Comparison of ENCODE assay signal across 15 cellular contexts in the genomic region with DNA sequence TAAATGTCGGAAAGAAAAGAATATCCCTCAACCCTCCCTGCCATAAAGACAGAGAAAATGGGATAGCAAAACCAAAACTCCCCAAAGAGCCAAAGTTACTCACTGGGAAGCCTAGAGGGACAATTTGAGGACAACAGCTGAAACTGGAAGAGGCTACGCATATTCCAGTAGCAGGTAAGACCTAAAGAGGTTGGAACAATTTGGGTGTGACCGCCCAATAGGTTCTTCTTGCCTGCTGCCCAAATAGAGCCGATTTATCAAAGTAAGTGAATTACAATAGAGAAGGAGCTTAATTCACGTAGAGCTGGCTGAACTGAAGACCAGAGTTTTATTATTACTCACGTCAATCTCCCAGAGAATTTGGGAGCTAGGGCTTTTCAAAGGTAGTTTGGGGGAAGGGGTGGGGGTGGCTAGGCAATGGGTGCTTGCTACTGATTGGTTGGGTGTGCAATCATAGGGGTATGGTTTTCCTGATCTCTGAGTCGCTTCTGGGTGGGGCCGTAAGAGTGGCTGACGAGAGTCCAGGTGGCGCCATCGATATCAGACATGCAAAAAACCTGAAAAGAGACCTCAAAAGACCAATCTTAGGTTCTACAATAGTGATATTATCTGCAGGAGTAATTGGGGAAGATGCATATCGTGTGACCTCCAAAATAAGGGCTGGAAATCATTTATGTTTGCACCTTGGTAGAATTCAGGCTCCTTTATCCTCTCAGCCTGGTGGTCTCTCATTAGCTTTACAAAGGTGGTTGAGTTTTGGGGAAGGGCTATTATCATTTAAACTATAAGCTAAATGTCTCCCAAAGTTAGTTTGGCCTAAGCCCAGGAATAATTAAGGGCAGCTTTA. TPM values are rescaled to one million over a fixed set of nuclear protein-coding genes. Genes with fewer than 3 reads are reported as not detected.
A peak's percentile ranks its signal among the peaks of the same experiment; 100 is the strongest.
DNase-seq lines count a peak whose midpoint lies in the region; TF ChIP-seq lines count a peak whose summit lies in the region.
"Had no signal": no experiment of that assay in that cellular context is flagged by ENCODE, and none has a peak within 500 bp of the region (broad histone marks: within the 10 kb centered on the region; RNA-seq: fewer than 3 reads in every experiment).

No MANE protein-coding gene starts in this region.

- peak overlapping the region; percentile 81 for H2AFZ ChIP-seq in neuronal stem cell (ENCODE audit: low read length)

- no peak overlapping the region for H3K23ac ChIP-seq in neuronal stem cell (ENCODE audit: low read depth, low read length, poor library complexity)

- H4K91ac ChIP-seq in neuronal stem cell (ENCODE audit: low read depth, low read length, poor library complexity): no peak overlapping the region

- H3K9me3 ChIP-seq in HUES64 (ENCODE audit: insufficient read depth, low read depth, low read length): no peaks in the 10 kb centered on the region
- no peaks in the 10 kb centered on the region for H3K9me3 ChIP-seq in neuronal stem cell (replicated peaks in 1 of 2; ENCODE audit: control insufficient read depth in 2 of 2, insufficient read depth in 1 of 2, low read depth in 1 of 2, low read length in 2 of 2)
- H3K9me3 ChIP-seq in MG63: no peaks in the 10 kb centered on the region
- H3K9me3 ChIP-seq: suprapubic skin had no signal

- H3K36me3 Mint-ChIP-seq in activated CD4-positive, alpha-beta memory T cell treated with anti-CD3 and anti-CD28 coated beads for 36 hours: no peaks in the 10 kb centered on the region
- H3K36me3 Mint-ChIP-seq in activated CD4-positive, alpha-beta memory T cell treated with anti-CD3 and anti-CD28 coated beads, Interleukin-2, amount 10 ng/mL, durations not matched to agents 7 days and 5 days (ENCODE audit: low read depth): no peaks in the 10 kb centered on the region
- no peaks in the 10 kb centered on the region for H3K36me3 Mint-ChIP-seq in activated naive CD8-positive, alpha-beta T cell treated with anti-CD3 and anti-CD28 coated beads for 36 hours

- TF ChIP-seq CTCF in lower leg skin (IDR thresholded peaks at IDR 0.05) (no peak), GM13977 (IDR thresholded peaks at IDR 0.05; ENCODE audit: extremely low read depth, insufficient read depth, missing control alignments) (no peak)

- no peak overlapping the region for H3K18ac ChIP-seq in neuronal stem cell (ENCODE audit: low read length)

- POLR2A ChIA-PET in activated CD4-positive, alpha-beta memory T cell treated with anti-CD3 and anti-CD28 coated beads for 36 hours (lab: Charles Lee): no interaction called here
- POLR2A ChIA-PET in activated CD4-positive, alpha-beta memory T cell treated with anti-CD3 and anti-CD28 coated beads, Interleukin-2, amount 10 ng/mL, durations not matched to agents 7 days and 5 days (lab: Charles Lee): no interaction called here

- H3K4me1 Mint-ChIP-seq in activated CD4-positive, alpha-beta memory T cell treated with anti-CD3 and anti-CD28 coated beads for 36 hours (ENCODE audit: low read depth): peaks cover 6% of the 10 kb centered on the region
- peaks cover 10% of the 10 kb centered on the region for H3K4me1 Mint-ChIP-seq in activated CD4-positive, alpha-beta memory T cell treated with anti-CD3 and anti-CD28 coated beads, Interleukin-2, amount 10 ng/mL, durations not matched to agents 7 days and 5 days
- peaks cover 4% of the 10 kb centered on the region for H3K4me1 Mint-ChIP-seq in activated naive CD8-positive, alpha-beta T cell treated with anti-CD3 and anti-CD28 coated beads for 36 hours

- H3K14ac ChIP-seq in neuronal stem cell (ENCODE audit: low read length): no peak overlapping the region

- 34% methylated on average over 11 of the region's 12 CpGs for whole genome bisulfite sequencing in HUES64
- WGBS in neuronal stem cell (ENCODE audit: extremely low coverage in 2 of 2, insufficient read length in 2 of 2, insufficient replicate concordance in 1 of 2), 2 donors: no CpG with 5 or more reads among the region's 12 CpGs
- 37 to 41% methylated on average over 12 of the region's 12 CpGs for WGBS in lower leg skin, 2 donors

- H3K4me3 Mint-ChIP-seq in activated CD4-positive, alpha-beta memory T cell treated with anti-CD3 and anti-CD28 coated beads for 36 hours: peak overlapping the region; percentile 29
- no peak overlapping the region for H3K4me3 Mint-ChIP-seq in activated CD4-positive, alpha-beta memory T cell treated with anti-CD3 and anti-CD28 coated beads, Interleukin-2, amount 10 ng/mL, durations not matched to agents 7 days and 5 days
- peak overlapping the region; percentile 63 for H3K4me3 Mint-ChIP-seq in activated naive CD8-positive, alpha-beta T cell treated with anti-CD3 and anti-CD28 coated beads for 36 hours

- H3K36me3 ChIP-seq in HUES64 (ENCODE audit: insufficient read depth, low read length) (no peaks in the 10 kb centered on the region), neuronal stem cell (replicated peaks in 1 of 2; ENCODE audit: control insufficient read depth in 2 of 2, insufficient read depth in 2 of 2, low read length in 2 of 2) (no peaks in the 10 kb centered on the region), MG63 (no peaks in the 10 kb centered on the region)
- H3K36me3 ChIP-seq: suprapubic skin had no signal

- no peak overlapping the region for H2BK5ac ChIP-seq in neuronal stem cell (ENCODE audit: low read length)

- no peak overlapping the region for H3K4me2 ChIP-seq in neuronal stem cell (ENCODE audit: insufficient read depth, low read length, poor library complexity, severe bottlenecking)

- CTCF ChIA-PET in activated CD4-positive, alpha-beta memory T cell treated with anti-CD3 and anti-CD28 coated beads for 36 hours (lab: Charles Lee): interaction anchor here (0.6 to 1.6 kb wide), 4 partner anchors 11 to 212 kb away, joined by 3 to 8 read pairs (median 4); no protein-coding TSS in a partner anchor
- CTCF ChIA-PET in activated CD4-positive, alpha-beta memory T cell treated with anti-CD3 and anti-CD28 coated beads, Interleukin-2, amount 10 ng/mL, durations not matched to agents 7 days and 5 days (lab: Charles Lee): interaction anchor here (0.6 to 2.0 kb wide), 8 partner anchors 9 to 646 kb away, joined by 3 to 8 read pairs (median 5); a partner anchor contains a TSS

- H3K4me3 ChIP-seq in HUES64 (ENCODE audit: low read length) (peak overlapping the region; percentile 43), neuronal stem cell (ENCODE audit: low read length in 2 of 2) (no peak overlapping the region), MG63 (no peak overlapping the region), lower leg skin (ENCODE audit: low read depth, poor library complexity, severe bottlenecking) (no peak overlapping the region)
- H3K4me3 ChIP-seq: suprapubic skin had no signal

- no peak for DNase-seq in activated CD4-positive, alpha-beta memory T cell treated with anti-CD3 and anti-CD28 coated beads for 36 hours
- no peak for DNase-seq in activated CD4-positive, alpha-beta memory T cell treated with anti-CD3 and anti-CD28 coated beads, Interleukin-2, amount 10 ng/mL, durations not matched to agents 7 days and 5 days
- DNase-seq in activated naive CD8-positive, alpha-beta T cell treated with anti-CD3 and anti-CD28 coated beads for 36 hours: no peak
- DNase-seq in neuronal stem cell (ENCODE audit: low spot score): no peak
- DNase-seq in MG63: no peak
- no peak for DNase-seq in lower leg skin (ENCODE audit: low spot score in 2 of 2)
- no peak for DNase-seq in GM13977 (ENCODE audit: low spot score)
- DNase-seq: Calu3; effector memory CD4-positive, alpha-beta T cell; NCI-H1092 had no signal

- in situ Hi-C loops in GM13977 (cut with MboI; ENCODE audit: low pct_unique_long_range_greater_than_20kb, low sequenced_read_pairs, unreplicated experiment): loop anchor here (25.0 kb wide), 1 partner anchor 208 kb away; no protein-coding TSS in a partner anchor

- no peak overlapping the region for H2AK5ac ChIP-seq in neuronal stem cell (ENCODE audit: low read depth, low read length)

- H2BK12ac ChIP-seq in neuronal stem cell (ENCODE audit: low read length): no peak overlapping the region

- H3K9me3 Mint-ChIP-seq in activated CD4-positive, alpha-beta memory T cell treated with anti-CD3 and anti-CD28 coated beads for 36 hours: no peaks in the 10 kb centered on the region
- H3K9me3 Mint-ChIP-seq in activated CD4-positive, alpha-beta memory T cell treated with anti-CD3 and anti-CD28 coated beads, Interleukin-2, amount 10 ng/mL, durations not matched to agents 7 days and 5 days: no peaks in the 10 kb centered on the region
- H3K9me3 Mint-ChIP-seq in activated naive CD8-positive, alpha-beta T cell treated with anti-CD3 and anti-CD28 coated beads for 36 hours: no peaks in the 10 kb centered on the region

- no peaks in the 10 kb centered on the region for H3K27me3 ChIP-seq in HUES64 (ENCODE audit: insufficient read depth, low read length)
- peaks cover 0 to 2% (median 0%) of the 10 kb centered on the region in 3 experiments for H3K27me3 ChIP-seq in neuronal stem cell (ENCODE audit: control insufficient read depth in 3 of 3, insufficient read depth in 3 of 3, low read depth in 1 of 3, low read length in 3 of 3)
- no peaks in the 10 kb centered on the region for H3K27me3 ChIP-seq in MG63
- H3K27me3 ChIP-seq: suprapubic skin had no signal

- H3K79me1 ChIP-seq in neuronal stem cell (ENCODE audit: low read depth, low read length): no peaks in the 10 kb centered on the region

- intact Hi-C loops in activated CD4-positive, alpha-beta memory T cell treated with anti-CD3 and anti-CD28 coated beads for 36 hours (cut with micrococcal nuclease): loop anchor here (2.0 to 5.0 kb wide), 2 partner anchors 209 to 682 kb away; no protein-coding TSS in a partner anchor
- intact Hi-C loops in lower leg skin (cut with DNase I; ENCODE audit: low total_unique reads): no loop called here

- peak overlapping the region; percentile 89; the same call in 1 of the 2 replicates for H3K27ac ChIP-seq in HUES64 (ENCODE audit: low read depth, low read length)
- H3K27ac ChIP-seq in neuronal stem cell (replicated peaks; ENCODE audit: low read length): no peak overlapping the region
- H3K27ac ChIP-seq: suprapubic skin had no signal

- H3K9ac ChIP-seq in HUES64 (ENCODE audit: low read depth, low read length): peak overlapping the region; percentile 64
- no peak overlapping the region for H3K9ac ChIP-seq in neuronal stem cell (ENCODE audit: low read depth, low read length, poor library complexity)

- TF ChIP-seq POLR2A in lower leg skin (IDR thresholded peaks at IDR 0.05): no peak

- H3K4ac ChIP-seq in neuronal stem cell (ENCODE audit: low read length): no peak overlapping the region

- H3K27ac Mint-ChIP-seq in activated CD4-positive, alpha-beta memory T cell treated with anti-CD3 and anti-CD28 coated beads for 36 hours: no peak overlapping the region
- H3K27ac Mint-ChIP-seq in activated CD4-positive, alpha-beta memory T cell treated with anti-CD3 and anti-CD28 coated beads, Interleukin-2, amount 10 ng/mL, durations not matched to agents 7 days and 5 days: no peak overlapping the region
- no peak overlapping the region for H3K27ac Mint-ChIP-seq in activated naive CD8-positive, alpha-beta T cell treated with anti-CD3 and anti-CD28 coated beads for 36 hours

- no peaks in the 10 kb centered on the region for H3K27me3 Mint-ChIP-seq in activated CD4-positive, alpha-beta memory T cell treated with anti-CD3 and anti-CD28 coated beads for 36 hours
- no peaks in the 10 kb centered on the region for H3K27me3 Mint-ChIP-seq in activated CD4-positive, alpha-beta memory T cell treated with anti-CD3 and anti-CD28 coated beads, Interleukin-2, amount 10 ng/mL, durations not matched to agents 7 days and 5 days
- no peaks in the 10 kb centered on the region for H3K27me3 Mint-ChIP-seq in activated naive CD8-positive, alpha-beta T cell treated with anti-CD3 and anti-CD28 coated beads for 36 hours

- no peak overlapping the region for H2BK120ac ChIP-seq in neuronal stem cell (ENCODE audit: low read depth, low read length)

- H4K8ac ChIP-seq in neuronal stem cell (ENCODE audit: low read depth, low read length): no peak overlapping the region

- H3K4me1 ChIP-seq in HUES64 (ENCODE audit: insufficient read depth, low read length) (no peaks in the 10 kb centered on the region; the same call in 1 of the 2 replicates), neuronal stem cell (ENCODE audit: control insufficient read depth in 2 of 2, insufficient read depth in 1 of 2, low read depth in 1 of 2, low read length in 2 of 2) (no peaks in the 10 kb centered on the region)
- H3K4me1 ChIP-seq: suprapubic skin had no signal

- no peak overlapping the region for H2BK15ac ChIP-seq in neuronal stem cell (ENCODE audit: low read length)

RNA-seq across cellular contexts. Expression of a gene that starts 39.0 kb away (rescaled TPM):
- not detected for total RNA-seq in activated CD4-positive, alpha-beta memory T cell treated with anti-CD3 and anti-CD28 coated beads for 36 hours
- total RNA-seq in activated CD4-positive, alpha-beta memory T cell treated with anti-CD3 and anti-CD28 coated beads, Interleukin-2, amount 10 ng/mL, durations not matched to agents 7 days and 5 days: not detected
- 55.9 TPM for polyA plus RNA-seq in HUES64 (2013, experiment 1 of 2)
- 53.6 TPM for polyA plus RNA-seq in HUES64 (2013, experiment 2 of 2)
- 1 to 10 TPM; 2.9 to 3.0 TPM for total RNA-seq in activated naive CD8-positive, alpha-beta T cell treated with anti-CD3 and anti-CD28 coated beads for 36 hours
- polyA plus RNA-seq in neuronal stem cell (2013, experiment 1 of 2): 20.0 TPM
- polyA plus RNA-seq in neuronal stem cell (2013, experiment 2 of 2): 19.4 TPM
- total RNA-seq in MG63 (2014; rRNA removed; shearing (Covaris generic); ENCODE audit: low replicate concordance): not detected in 2 replicates
- total RNA-seq in lower leg skin: not detected
- total RNA-seq: Calu3, HT1080, lung microvascular endothelial cell had no signal
- polyA plus RNA-seq: AG04450 had no signal
